12 cellular contexts compared by ENCODE assay signal in genomic region chr10:79079490-79080355, GRCh38. TPM values are rescaled to one million over a fixed set of nuclear protein-coding genes. Genes with fewer than 3 reads are reported as not detected.
DNase-seq lines count a peak whose midpoint lies in the region; ATAC-seq, FAIRE-seq and TF ChIP-seq lines count a peak whose summit lies in the region.
"Had no signal": no experiment of that assay in that cellular context is flagged by ENCODE, and none has a peak within 500 bp of the region (broad histone marks: within the 10 kb centered on the region; RNA-seq: fewer than 3 reads in every experiment).

No MANE protein-coding gene starts in this region.

- H3K4me3 ChIP-seq in AG04450 (ENCODE audit: low read depth, low read length): no peak overlapping the region
- H3K4me3 ChIP-seq in endothelial cell of umbilical vein (replicated peaks in 1 of 3; ENCODE audit: insufficient read depth in 1 of 3, low read depth in 1 of 3, low read length in 3 of 3): no peak overlapping the region
- H3K4me3 ChIP-seq in muscle layer of duodenum (ENCODE audit: low read depth in 1 of 2, low read length in 2 of 2): no peak overlapping the region
- H3K4me3 ChIP-seq: ovary had no signal

- no peak for ATAC-seq in HG03135 (IDR thresholded peaks at IDR 0.05; ENCODE audit: unreplicated experiment)
- ATAC-seq: foreskin keratinocyte had no signal

- H3K36me3 ChIP-seq in endothelial cell of umbilical vein (ENCODE audit: control insufficient read depth in 2 of 2, extremely low read depth in 1 of 2, insufficient read depth in 2 of 2, low read length in 2 of 2) (no peaks in the 10 kb centered on the region), muscle layer of duodenum (ENCODE audit: control insufficient read depth in 1 of 2, insufficient read depth in 2 of 2, low read length in 2 of 2) (no peaks in the 10 kb centered on the region)
- H3K36me3 ChIP-seq: ovary had no signal

- H3K27ac ChIP-seq in AG04450 (ENCODE audit: low read depth, low read length) (peak overlapping the region; percentile 61), endothelial cell of umbilical vein (ENCODE audit: insufficient read depth, low read depth, low read length) (no peak overlapping the region), muscle layer of duodenum (ENCODE audit: low read length) (peak overlapping the region; percentile 67)
- H3K27ac ChIP-seq: foreskin keratinocyte had no signal

- dilution Hi-C loops in endothelial cell of umbilical vein (cut with MboI; ENCODE audit: extremely low pct_ligation_motif_present, low sequenced_read_pairs): no loop called here

- in situ Hi-C loops in ACHN (cut with HindIII; ENCODE audit: low pct_ligation_motif_present, low pct_unique_long_range_greater_than_20kb, low sequenced_read_pairs): no loop called here

- POLR2A ChIA-PET in AG04450 (lab: Yijun Ruan, JAX): interaction anchor here (0.6 to 1.0 kb wide), 2 partner anchors 12 to 35 kb away, joined by 3 read pairs; no protein-coding TSS in a partner anchor
- POLR2A ChIA-PET in endothelial cell of umbilical vein (lab: Charles Lee): interaction anchor here (0.7 kb wide), 1 partner anchor 118 kb away, joined by 14 read pairs; no protein-coding TSS in a partner anchor

- peaks cover 95% of the 10 kb centered on the region for H3K79me2 ChIP-seq in endothelial cell of umbilical vein (ENCODE audit: control insufficient read depth, insufficient read depth, low read length)

- no peaks in the 10 kb centered on the region for H4K20me1 ChIP-seq in endothelial cell of umbilical vein (replicated peaks; ENCODE audit: control insufficient read depth, extremely low read depth, insufficient read depth, low read length)

- no peak overlapping the region for H3K4me2 ChIP-seq in endothelial cell of umbilical vein (ENCODE audit: insufficient read depth, low read length)

- no peak overlapping the region for H2AFZ ChIP-seq in endothelial cell of umbilical vein (ENCODE audit: low read depth, low read length)

- H3K9ac ChIP-seq in endothelial cell of umbilical vein (replicated peaks; ENCODE audit: extremely low read depth, insufficient read depth, low read length): no peak overlapping the region

- peak; percentile 52 for FAIRE-seq in endothelial cell of umbilical vein (lab: Jason Lieb, UNC)

- intact Hi-C loops in endothelial cell of umbilical vein (cut with micrococcal nuclease): loop anchor here (5.0 kb wide), 1 partner anchor 622 kb away; no protein-coding TSS in a partner anchor

- BruUV-seq in endothelial cell of umbilical vein (replicated peaks; lab: Mats Ljungman, UMichigan): no TSS peak

- TF ChIP-seq POLR2A in endothelial cell of umbilical vein (IDR thresholded peaks at IDR 0.05; ENCODE audit: low read depth, low read length): no peak

- no peaks in the 10 kb centered on the region for H3K9me1 ChIP-seq in endothelial cell of umbilical vein (replicated peaks; ENCODE audit: control insufficient read depth, extremely low read depth, insufficient read depth, low read length)

- TF ChIP-seq CTCF in AG04450 (IDR thresholded peaks at IDR 0.05; ENCODE audit: low read depth, low read length) (no peak), endothelial cell of umbilical vein (IDR thresholded peaks at IDR 0.05; ENCODE audit: extremely low read depth in 1 of 2, insufficient read depth in 1 of 2, low read depth in 1 of 2, low read length in 2 of 2) (no peak)

- peaks cover 23% of the 10 kb centered on the region for H3K4me1 ChIP-seq in endothelial cell of umbilical vein (ENCODE audit: control insufficient read depth, extremely low read depth, insufficient read depth, low read length)
- H3K4me1 ChIP-seq in muscle layer of duodenum (ENCODE audit: control insufficient read depth in 1 of 2, insufficient read depth in 2 of 2, low read length in 2 of 2): peaks cover 69 to 94% of the 10 kb centered on the region in 2 donors

- CTCF ChIA-PET in AG04450 (lab: Charles Lee) (interaction anchor here (0.7 to 2.7 kb wide), 3 partner anchors 109 to 116 kb away, joined by 3 to 10 read pairs (median 3); no protein-coding TSS in a partner anchor), endothelial cell of umbilical vein (lab: Charles Lee) (interaction anchor here (0.6 to 2.5 kb wide), 4 partner anchors 11 to 1032 kb away, joined by 3 to 12 read pairs (median 3); no protein-coding TSS in a partner anchor)

- DNase-seq in AG04450 (ENCODE audit: low read depth, low spot score): no peak
- DNase-seq in M059J (ENCODE audit: low read depth): peak; percentile 90
- peak; percentile 20 for DNase-seq in endothelial cell of umbilical vein (ENCODE audit: low read depth, low spot score)
- DNase-seq in mesenteric fat pad (ENCODE audit: low spot score): no peak
- DNase-seq in NCI-H446 treated with DMSO at 0.1 percent for 48 hours (lab: John Stamatoyannopoulos, UW): no peak
- no peak for DNase-seq in ACHN
- DNase-seq: activated effector memory CD4-positive, alpha-beta T cell treated with anti-CD3 and anti-CD28 coated beads, Interleukin-2, amount 50 U/mL, for 16 hours; CD4-positive, CD25-positive, alpha-beta regulatory T cell; foreskin keratinocyte had no signal

- H3K9me3 ChIP-seq in AG04450 (ENCODE audit: control insufficient read depth, insufficient read depth, low read length): no peaks in the 10 kb centered on the region; the same call in 1 of the 2 replicates
- H3K9me3 ChIP-seq in endothelial cell of umbilical vein (replicated peaks; ENCODE audit: control insufficient read depth, insufficient read depth, low read length): no peaks in the 10 kb centered on the region
- no peaks in the 10 kb centered on the region for H3K9me3 ChIP-seq in muscle layer of duodenum (ENCODE audit: control insufficient read depth in 1 of 2, low read length in 2 of 2)
- H3K9me3 ChIP-seq: ovary had no signal

- H3K27me3 ChIP-seq in AG04450 (ENCODE audit: control insufficient read depth, insufficient read depth, low read length): no peaks in the 10 kb centered on the region
- no peaks in the 10 kb centered on the region for H3K27me3 ChIP-seq in endothelial cell of umbilical vein (ENCODE audit: control insufficient read depth in 2 of 2, insufficient read depth in 2 of 2, low read length in 2 of 2)
- no peaks in the 10 kb centered on the region for H3K27me3 ChIP-seq in muscle layer of duodenum (ENCODE audit: low read depth, low read length)
- H3K27me3 ChIP-seq: foreskin keratinocyte, ovary had no signal

TF ChIP-seq in endothelial cell of umbilical vein, 7 proteins besides CTCF, POLR2A, EP300 and RAD21:
- peak; percentile 44 for TF ChIP-seq FOS (IDR thresholded peaks at IDR 0.05; ENCODE audit: borderline replicate concordance, insufficient read depth, low read length)
- TF ChIP-seq MAX (IDR thresholded peaks at IDR 0.05; ENCODE audit: insufficient read depth, insufficient read length): no peak
- TF ChIP-seq POLR2AphosphoS5 (IDR thresholded peaks at IDR 0.05; ENCODE audit: insufficient read depth, low read depth, low read length): no peak
- no peak for TF ChIP-seq MYC (IDR thresholded peaks at IDR 0.05; ENCODE audit: low read depth, low read length)

RNA-seq across cellular contexts. Expression of gene ZMIZ1, which starts 11.0 kb away (rescaled TPM):
- polyA plus RNA-seq in AG04450 (2011; rRNA removed) (7.6 and 12.8 TPM in 2 replicates), endothelial cell of umbilical vein (12.5 and 13.0 TPM in 2 replicates)
- 16.5 and 21.3 TPM in 2 replicates for polyA minus RNA-seq in AG04450 (2011; rRNA and poly(A)+ RNA removed)
- 21.9 and 47.2 TPM in 2 replicates for total RNA-seq in M059J (2014; rRNA removed; shearing (Covaris generic))
- total RNA-seq in endothelial cell of umbilical vein (46.7 and 49.6 TPM in 2 replicates), mesenteric fat pad (81.1 TPM)
- polyA plus RNA-seq in endothelial cell of umbilical vein (2011; cell fraction: cytosol; rRNA removed): 21.9 and 22.0 TPM in 2 replicates
- 28.9 and 35.8 TPM in 2 replicates for polyA plus RNA-seq in endothelial cell of umbilical vein (2011; cell fraction: nucleus; rRNA removed)
- 33.1 and 33.9 TPM in 2 replicates for polyA plus RNA-seq in endothelial cell of umbilical vein (2012)
- polyA minus RNA-seq in endothelial cell of umbilical vein: 28.8 and 38.1 TPM in 2 replicates
- 5.4 TPM for polyA minus RNA-seq in endothelial cell of umbilical vein (2011; cell fraction: cytosol; rRNA and poly(A)+ RNA removed)
- 26.6 and 30.9 TPM in 2 replicates for polyA minus RNA-seq in endothelial cell of umbilical vein (2011; cell fraction: nucleus; rRNA and poly(A)+ RNA removed)

Comparison
In these comparisons a context has a peak if more than half of its experiments do, and no peak if none do; other contexts are left out.
1. DNase-seq: peak in M059J (single experiment) and endothelial cell of umbilical vein (single experiment); none in AG04450 (single experiment), mesenteric fat pad (single experiment), NCI-H446 treated with DMSO at 0.1 percent for 48 hours (single experiment) and ACHN (single experiment).